ENCODE assay signal across 9 cellular contexts in the genomic region with DNA sequence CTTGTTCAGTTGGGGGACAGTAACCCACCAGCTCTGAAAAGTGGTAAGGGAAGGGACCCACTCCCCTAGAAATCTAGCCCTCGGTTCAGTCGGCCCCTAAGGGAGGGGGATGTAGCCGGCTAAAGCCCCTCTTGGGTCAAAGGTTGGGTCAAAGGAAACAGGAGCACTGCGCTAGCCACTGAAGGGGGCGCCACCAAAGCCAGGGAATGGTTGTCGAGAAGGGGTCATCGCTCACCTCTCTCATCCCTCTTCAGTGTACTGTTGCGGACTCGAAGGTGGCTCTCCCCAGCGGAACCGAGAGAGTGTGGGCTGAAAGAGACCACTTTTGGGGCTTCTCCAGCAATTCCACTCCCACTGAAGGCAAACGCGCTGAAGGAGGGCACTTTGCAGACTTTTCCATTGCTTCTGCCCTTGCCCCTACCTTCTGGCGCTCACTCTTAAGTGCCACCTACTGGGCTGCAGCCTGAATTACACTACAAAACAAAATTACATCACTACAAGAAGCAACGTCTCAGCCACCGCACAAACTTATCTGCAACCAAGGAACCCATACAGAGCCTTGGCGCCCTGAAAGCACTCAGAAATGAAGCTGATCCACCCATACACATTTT.
DNase-seq lines count a peak whose midpoint lies in the region; ATAC-seq and TF ChIP-seq lines count a peak whose summit lies in the region.
"Had no signal": no experiment of that assay in that cellular context is flagged by ENCODE, and none has a peak within 500 bp of the region (broad histone marks: within the 10 kb centered on the region; RNA-seq: fewer than 3 reads in every experiment).

No MANE protein-coding gene starts in this region.

- H3K9me3 ChIP-seq in SK-N-SH, result no peaks in the 10 kb centered on the region

- H3K36me3 Mint-ChIP-seq in activated CD8-positive, alpha-beta T cell treated with anti-CD3 and anti-CD28 coated beads for 36 hours (ENCODE audit: low read depth), result no peaks in the 10 kb centered on the region
- H3K36me3 Mint-ChIP-seq in neural crest cell (ENCODE audit: low read depth), result no peaks in the 10 kb centered on the region

- no peak overlapping the region for H2AFZ ChIP-seq in SK-N-SH (ENCODE audit: low read depth)

- no peak overlapping the region for H3K4me3 Mint-ChIP-seq in activated CD8-positive, alpha-beta T cell treated with anti-CD3 and anti-CD28 coated beads for 36 hours
- H3K4me3 Mint-ChIP-seq in neural crest cell, result no peak overlapping the region

- TF ChIP-seq CTCF in SK-N-SH (IDR thresholded peaks at IDR 0.05) (peak; percentile 46), neural crest cell (conservative IDR thresholded peaks at IDR 0.05) (peak; percentile 52)
- peak; percentile 50 for TF ChIP-seq CTCF in activated CD8-positive, alpha-beta T cell treated with anti-CD3 and anti-CD28 coated beads for 36 hours (IDR thresholded peaks at IDR 0.05)

- no peak overlapping the region for H3K9ac ChIP-seq in SK-N-SH

- ATAC-seq in SK-N-SH treated with all-trans-retinoic acid at 6 μM for 48 hours (no peak), HG02642 (IDR thresholded peaks at IDR 0.05; ENCODE audit: poor library complexity, unreplicated experiment) (peak; percentile 51), HG02571 (IDR thresholded peaks at IDR 0.05; ENCODE audit: unreplicated experiment) (no peak), HG03432 (IDR thresholded peaks at IDR 0.05; ENCODE audit: unreplicated experiment) (no peak), HG02852 (IDR thresholded peaks at IDR 0.05; ENCODE audit: unreplicated experiment) (no peak)
- ATAC-seq in activated CD8-positive, alpha-beta T cell treated with anti-CD3 and anti-CD28 coated beads for 36 hours, result peak; percentile 67

- no peak overlapping the region for H3K4me3 ChIP-seq in SK-N-SH (ENCODE audit: low read depth in 2 of 2, low read length in 1 of 2)

- DNase-seq in SK-N-SH, result no peak
- peak; percentile 11 for DNase-seq in activated CD8-positive, alpha-beta T cell treated with anti-CD3 and anti-CD28 coated beads for 36 hours
- no peak for DNase-seq in neural crest cell (ENCODE audit: low read depth, low spot score)
- DNase-seq: COR-L47 had no signal

- H3K4me1 ChIP-seq in SK-N-SH (ENCODE audit: control insufficient read depth in 1 of 2, insufficient read depth in 2 of 2, low read depth in 1 of 2, low read length in 1 of 2), result no peaks in the 10 kb centered on the region

- CTCF ChIA-PET in SK-N-SH (lab: Yijun Ruan, JAX), result interaction anchor here (0.7 to 3.3 kb wide), 4 partner anchors 9 to 304 kb away, joined by 3 to 16 read pairs (median 6); no protein-coding TSS in a partner anchor
- CTCF ChIA-PET in activated CD8-positive, alpha-beta T cell treated with anti-CD3 and anti-CD28 coated beads for 36 hours (lab: Charles Lee), result interaction anchor here (0.8 to 2.0 kb wide), 15 partner anchors 8 to 292 kb away, joined by 3 to 13 read pairs (median 3); no protein-coding TSS in a partner anchor

- TF ChIP-seq EP300 in SK-N-SH (IDR thresholded peaks at IDR 0.05; ENCODE audit: borderline replicate concordance in 1 of 2, low read depth in 1 of 2, low read length in 1 of 2), result no peak

- no peaks in the 10 kb centered on the region for H3F3A ChIP-seq in SK-N-SH (replicated peaks; ENCODE audit: insufficient read depth)

- H3K27me3 ChIP-seq in SK-N-SH (ENCODE audit: insufficient read depth), result no peaks in the 10 kb centered on the region

- H3K4me1 Mint-ChIP-seq in activated CD8-positive, alpha-beta T cell treated with anti-CD3 and anti-CD28 coated beads for 36 hours (ENCODE audit: low read depth), result no peaks in the 10 kb centered on the region
- H3K4me1 Mint-ChIP-seq in neural crest cell, result no peaks in the 10 kb centered on the region

- 90% methylated on average over 17 of the region's 17 CpGs for WGBS in SK-N-SH (ENCODE audit: low lambda C conversion rate)

- peaks cover 8% of the 10 kb centered on the region for H3K27me3 Mint-ChIP-seq in activated CD8-positive, alpha-beta T cell treated with anti-CD3 and anti-CD28 coated beads for 36 hours
- no peaks in the 10 kb centered on the region for H3K27me3 Mint-ChIP-seq in neural crest cell (ENCODE audit: low read depth)

- TF ChIP-seq RAD21 in SK-N-SH (IDR thresholded peaks at IDR 0.05; ENCODE audit: low read length), result peak; percentile 36; the same call in 1 of the 2 replicates

- H3K27ac ChIP-seq in SK-N-SH (ENCODE audit: low read depth in 2 of 2, low read length in 1 of 2), result no peak overlapping the region

- H3K9me3 Mint-ChIP-seq in activated CD8-positive, alpha-beta T cell treated with anti-CD3 and anti-CD28 coated beads for 36 hours, result peaks cover 1% of the 10 kb centered on the region
- peaks cover 8% of the 10 kb centered on the region for H3K9me3 Mint-ChIP-seq in neural crest cell

- H3K4me2 ChIP-seq in SK-N-SH, result no peak overlapping the region

- H3K79me2 ChIP-seq in SK-N-SH (ENCODE audit: insufficient read depth), result no peaks in the 10 kb centered on the region

- H3K36me3 ChIP-seq in SK-N-SH (replicated peaks in 1 of 2; ENCODE audit: control insufficient read depth in 1 of 2, insufficient read depth in 2 of 2, low read length in 1 of 2), result no peaks in the 10 kb centered on the region

- intact Hi-C loops in activated CD8-positive, alpha-beta T cell treated with anti-CD3 and anti-CD28 coated beads for 36 hours (cut with micrococcal nuclease), result loop anchor here (2.0 to 10.0 kb wide), 2 partner anchors 106 to 298 kb away; no protein-coding TSS in a partner anchor

- no peaks in the 10 kb centered on the region for H4K20me1 ChIP-seq in SK-N-SH (ENCODE audit: insufficient read depth)

- no peak overlapping the region for H3K27ac Mint-ChIP-seq in activated CD8-positive, alpha-beta T cell treated with anti-CD3 and anti-CD28 coated beads for 36 hours
- no peak overlapping the region for H3K27ac Mint-ChIP-seq in neural crest cell (ENCODE audit: unreplicated experiment)

- H3K9me2 ChIP-seq in SK-N-SH, result no peaks in the 10 kb centered on the region

- POLR2A ChIA-PET in SK-N-SH (lab: Yijun Ruan, JAX), result no interaction called here
- POLR2A ChIA-PET in activated CD8-positive, alpha-beta T cell treated with anti-CD3 and anti-CD28 coated beads for 36 hours (lab: Charles Lee), result no interaction called here

TF ChIP-seq in SK-N-SH, 30 proteins besides CTCF, POLR2A, EP300 and RAD21 (continues in another document):
- TF ChIP-seq YY1 (IDR thresholded peaks at IDR 0.05; ENCODE audit: low read depth) (no peak), NFIC (IDR thresholded peaks at IDR 0.05; ENCODE audit: borderline replicate concordance) (no peak), RFX5 (IDR thresholded peaks at IDR 0.05; ENCODE audit: low read length) (no peak), MEF2A (IDR thresholded peaks at IDR 0.05; ENCODE audit: borderline replicate concordance, low read depth) (no peak), POLR2AphosphoS5 (IDR thresholded peaks at IDR 0.05; ENCODE audit: low read depth, low read length) (no peak), PBX3 (IDR thresholded peaks at IDR 0.05) (no peak), MXI1 (IDR thresholded peaks at IDR 0.05; ENCODE audit: low read depth, low read length) (no peak), IRF3 (IDR thresholded peaks at IDR 0.05; ENCODE audit: low read depth, low read length) (no peak)

TF ChIP-seq in SK-N-SH treated with all-trans-retinoic acid at 6 μM for 48 hours, 23 proteins besides CTCF, POLR2A, EP300 and RAD21:
- TF ChIP-seq SNAI2 (CRISPR knock-in tag; IDR thresholded peaks at IDR 0.05) (no peak), ZNF8 (CRISPR knock-in tag; IDR thresholded peaks at IDR 0.05) (no peak), GLIS3 (CRISPR knock-in tag; IDR thresholded peaks at IDR 0.05) (no peak), CSDC2 (CRISPR knock-in tag; IDR thresholded peaks at IDR 0.05) (no peak), ZC3H10 (CRISPR knock-in tag; IDR thresholded peaks at IDR 0.05) (no peak), TCF4 (CRISPR knock-in tag; IDR thresholded peaks at IDR 0.05; ENCODE audit: borderline replicate concordance) (no peak), ISL1 (CRISPR knock-in tag; IDR thresholded peaks at IDR 0.05) (no peak), BACH2 (CRISPR knock-in tag; IDR thresholded peaks at IDR 0.05; ENCODE audit: borderline replicate concordance) (no peak), TOX (CRISPR knock-in tag; IDR thresholded peaks at IDR 0.05; ENCODE audit: borderline replicate concordance) (no peak)
- TF ChIP-seq, protein P1, sequence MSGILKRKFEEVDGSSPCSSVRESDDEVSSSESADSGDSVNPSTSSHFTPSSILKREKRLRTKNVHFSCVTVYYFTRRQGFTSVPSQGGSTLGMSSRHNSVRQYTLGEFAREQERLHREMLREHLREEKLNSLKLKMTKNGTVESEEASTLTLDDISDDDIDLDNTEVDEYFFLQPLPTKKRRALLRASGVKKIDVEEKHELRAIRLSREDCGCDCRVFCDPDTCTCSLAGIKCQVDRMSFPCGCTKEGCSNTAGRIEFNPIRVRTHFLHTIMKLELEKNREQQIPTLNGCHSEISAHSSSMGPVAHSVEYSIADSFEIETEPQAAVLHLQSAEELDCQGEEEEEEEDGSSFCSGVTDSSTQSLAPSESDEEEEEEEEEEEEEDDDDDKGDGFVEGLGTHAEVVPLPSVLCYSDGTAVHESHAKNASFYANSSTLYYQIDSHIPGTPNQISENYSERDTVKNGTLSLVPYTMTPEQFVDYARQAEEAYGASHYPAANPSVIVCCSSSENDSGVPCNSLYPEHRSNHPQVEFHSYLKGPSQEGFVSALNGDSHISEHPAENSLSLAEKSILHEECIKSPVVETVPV (CRISPR knock-in tag; IDR thresholded peaks at IDR 0.05), result no peak

Comparison
In these comparisons a context has a peak if more than half of its experiments do, and no peak if none do; other contexts are left out.
1. ATAC-seq: peak in HG02642 (single experiment) and activated CD8-positive, alpha-beta T cell treated with anti-CD3 and anti-CD28 coated beads for 36 hours (single experiment); none in SK-N-SH treated with all-trans-retinoic acid at 6 μM for 48 hours (single experiment), HG02571 (single experiment), HG03432 (single experiment) and HG02852 (single experiment).
2. Peak in every context shown above with its lines, with median percentiles within 50 percentile points of each other: CTCF ChIP-seq.